Comparison of ENCODE assay signal across 31 cellular contexts in the genomic region with DNA sequence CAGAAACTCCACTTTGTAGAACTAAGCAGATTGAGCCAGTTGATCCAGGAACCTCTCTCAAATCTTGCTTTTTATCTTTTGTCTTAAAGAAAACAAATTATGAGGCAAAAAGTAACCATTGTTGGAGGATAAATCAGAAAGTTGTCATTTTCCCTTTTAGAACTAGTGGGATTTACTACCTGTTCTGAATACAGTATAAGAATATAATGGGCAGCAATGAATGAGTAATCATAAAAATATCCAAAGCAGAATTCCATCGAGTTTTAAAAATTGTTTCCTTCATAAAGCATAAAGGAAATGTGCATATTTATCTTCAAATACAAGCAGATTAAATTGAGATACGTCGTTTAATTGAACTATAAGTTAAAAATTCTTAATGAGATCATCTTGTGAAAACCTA.
"Had no signal": no experiment of that assay in that cellular context is flagged by ENCODE, and none has a peak within 500 bp of the region (broad histone marks: within the 10 kb centered on the region; RNA-seq: fewer than 3 reads in every experiment).

No MANE protein-coding gene starts in this region.

- ATAC-seq: psoas muscle; right lobe of liver; stimulated activated naive B cell treated with anti-CD40 and anti-IgM and Interleukin-4, amounts not matched to agents 10 μg/mL and 1 μg/mL and 100 μg/mL, for 72 hours; stimulated activated naive CD8-positive, alpha-beta T cell treated with anti-CD3 and anti-CD28 coated beads, Interleukin-15, Interleukin-2, amounts not matched to agents 100 U/mL and 50 U/mL, for 24 hours had no signal

- H3K9me3 ChIP-seq: left lung, lower lobe of right lung, neutrophil, psoas muscle, right lobe of liver, stomach, testis, thyroid gland, transverse colon, upper lobe of left lung, vagina had no signal

- FAIRE-seq: islet of Langerhans, kidney had no signal

- H3K9ac ChIP-seq: neural progenitor cell, parathyroid adenoma had no signal

- H2AFZ ChIP-seq: neural progenitor cell, parathyroid adenoma had no signal

- H3K4me1 ChIP-seq: neural progenitor cell, parathyroid adenoma, testis, thyroid gland, transverse colon, vagina had no signal

- DNase-seq: hypothalamus; immature natural killer cell; kidney; left colon; left lung; lower lobe of right lung; mammary epithelial cell; mesenchymal stem cell; naive B cell; natural killer cell; nephron progenitor cell; occipital lobe; psoas muscle; right lobe of liver; stimulated activated CD4-positive, alpha-beta T cell treated with anti-CD3 and anti-CD28 coated beads, Interleukin-1b, Interleukin-23, amount 100 ng/mL, for 48 hours; stimulated activated CD4-positive, alpha-beta T cell treated with anti-CD3 and anti-CD28 coated beads, Interleukin-2, amount 100 ng/mL, for 48 hours; stimulated activated CD4-positive, alpha-beta T cell treated with anti-CD3 and anti-CD28 coated beads, Interleukin-4, amount 100 ng/mL, for 4 hours; stimulated activated CD8-positive, alpha-beta memory T cell treated with anti-CD3 and anti-CD28 coated beads, Interleukin-4, amount 100 ng/mL, for 48 hours; stimulated activated naive B cell treated with anti-CD40 and anti-IgM and Interleukin-4, amounts not matched to agents 10 μg/mL and 1 μg/mL and 100 μg/mL, for 72 hours; stimulated activated naive CD8-positive, alpha-beta T cell treated with anti-CD3 and anti-CD28 coated beads, Interleukin-15, Interleukin-2, amounts not matched to agents 100 U/mL and 50 U/mL, for 24 hours; stomach; testis; thyroid gland; transverse colon; upper lobe of left lung had no signal

- H3K27ac ChIP-seq: left lung, lower lobe of right lung, neural progenitor cell, parathyroid adenoma, psoas muscle, right lobe of liver, stomach, testis, thyroid gland, transverse colon, upper lobe of left lung, vagina had no signal

- H3K4me2 ChIP-seq: neural progenitor cell, smooth muscle cell had no signal

- H3K27me3 ChIP-seq: left lung, neural progenitor cell, neutrophil, right lobe of liver, stomach, testis, thyroid gland, transverse colon, upper lobe of left lung, vagina had no signal

- H3K36me3 ChIP-seq: left lung, lower lobe of right lung, neural progenitor cell, neutrophil, right lobe of liver, stomach, thyroid gland, transverse colon, upper lobe of left lung, vagina had no signal

- H3K4me3 ChIP-seq: left lung, lower lobe of right lung, neural progenitor cell, psoas muscle, right lobe of liver, smooth muscle cell, stomach, testis, thyroid gland, transverse colon, upper lobe of left lung, vagina had no signal

- H3K79me2 ChIP-seq: parathyroid adenoma had no signal
